Comparison of ENCODE assay signal across 1 cellular context in genomic region chr1:215566556-215567490, GRCh38.
TF ChIP-seq lines count a peak whose summit lies in the region.

Gene KCTD3 (plus strand): TSS chr1:215567304. CDS start chr1:215567686, 382 bp downstream.

TF ChIP-seq in HEK293, 187 proteins besides CTCF, POLR2A, EP300 and RAD21 (continued from another document and continues in another):
- TF ChIP-seq ZBTB20 (tag by site-specific recombination; IDR thresholded peaks at IDR 0.05) = peak; percentile 39; the same call in 1 of the 2 replicates
- peak; percentile 73 for TF ChIP-seq SP3 (tag by site-specific recombination; IDR thresholded peaks at IDR 0.05)
- TF ChIP-seq ZNF366 (tag by site-specific recombination; conservative IDR thresholded peaks at IDR 0.05) = peak; percentile 41
- no peak for TF ChIP-seq ZNF221 (tag by site-specific recombination; IDR thresholded peaks at IDR 0.05; ENCODE audit: borderline replicate concordance)
- TF ChIP-seq TRIM28 (IDR thresholded peaks at IDR 0.05; ENCODE audit: borderline replicate concordance, low read length) = no peak
- TF ChIP-seq ZNF521 (tag by site-specific recombination; IDR thresholded peaks at IDR 0.05) = no peak
- 0 out of 2 replicates have a peak, but pooled peaks have one; percentile 43 for TF ChIP-seq ZFP37 (tag by site-specific recombination; IDR thresholded peaks at IDR 0.05)
- TF ChIP-seq ZBTB11 (tag by site-specific recombination; conservative IDR thresholded peaks at IDR 0.05; ENCODE audit: low read depth) = peak; percentile 29; the same call in 1 of the 2 replicates
- TF ChIP-seq ZNF2 (tag by site-specific recombination; IDR thresholded peaks at IDR 0.05) = peak; percentile 42
- TF ChIP-seq PATZ1 (tag by site-specific recombination; IDR thresholded peaks at IDR 0.05) = peak; percentile 52
- peak; percentile 96 for TF ChIP-seq EGR2 (tag by site-specific recombination; IDR thresholded peaks at IDR 0.05; ENCODE audit: low read depth)
- TF ChIP-seq ZNF223 (tag by site-specific recombination; IDR thresholded peaks at IDR 0.05) = no peak
- 0 out of 2 replicates have a peak, but pooled peaks have one; percentile 26 for TF ChIP-seq KLF1 (tag by site-specific recombination; IDR thresholded peaks at IDR 0.05)
- no peak; the same call in 1 of the 2 replicates for TF ChIP-seq GFI1B (tag by site-specific recombination; IDR thresholded peaks at IDR 0.05)
- peak; percentile 79 for TF ChIP-seq ZNF341 (tag by site-specific recombination; IDR thresholded peaks at IDR 0.05; ENCODE audit: low read depth)
- peak; percentile 87 for TF ChIP-seq PRDM1 (tag by site-specific recombination; IDR thresholded peaks at IDR 0.05)
- peak; percentile 37; the same call in 1 of the 2 replicates for TF ChIP-seq SP2 (tag by site-specific recombination; IDR thresholded peaks at IDR 0.05)
- peak; percentile 71 for TF ChIP-seq ZNF600 (tag by site-specific recombination; IDR thresholded peaks at IDR 0.05)
- no peak for TF ChIP-seq GLIS2 (tag by site-specific recombination; IDR thresholded peaks at IDR 0.05)
- TF ChIP-seq SCRT2 (tag by site-specific recombination; IDR thresholded peaks at IDR 0.05) = no peak
- 0 out of 2 replicates have a peak, but pooled peaks have one; percentile 16 for TF ChIP-seq ZNF660 (tag by site-specific recombination; IDR thresholded peaks at IDR 0.05)
- TF ChIP-seq KLF16 (tag by site-specific recombination; IDR thresholded peaks at IDR 0.05) = peak; percentile 72; the same call in 1 of the 2 replicates
- TF ChIP-seq ZNF785 (tag by site-specific recombination; IDR thresholded peaks at IDR 0.05) = 0 out of 2 replicates have a peak, but pooled peaks have one; percentile 73
- TF ChIP-seq ZNF169 (tag by site-specific recombination; IDR thresholded peaks at IDR 0.05) = no peak
- TF ChIP-seq ZBTB6 (tag by site-specific recombination; IDR thresholded peaks at IDR 0.05) = no peak
- no peak for TF ChIP-seq ZNF830 (tag by site-specific recombination; IDR thresholded peaks at IDR 0.05; ENCODE audit: low read depth)
- no peak for TF ChIP-seq ZNF354C (tag by site-specific recombination; IDR thresholded peaks at IDR 0.05; ENCODE audit: borderline replicate concordance, low read depth)
- peak; percentile 69 for TF ChIP-seq ZEB2 (tag by site-specific recombination; IDR thresholded peaks at IDR 0.05)
- TF ChIP-seq MZF1 (tag by site-specific recombination; IDR thresholded peaks at IDR 0.05; ENCODE audit: borderline replicate concordance) = peak; percentile 79
- TF ChIP-seq ZSCAN30 (tag by site-specific recombination; IDR thresholded peaks at IDR 0.05) = peak; percentile 39
- no peak for TF ChIP-seq ZNF423 (tag by site-specific recombination; IDR thresholded peaks at IDR 0.05)
- TF ChIP-seq ZXDB (tag by site-specific recombination; IDR thresholded peaks at IDR 0.05) = peak; percentile 67
- peak; percentile 97 for TF ChIP-seq ZNF513 (tag by site-specific recombination; IDR thresholded peaks at IDR 0.05)
- no peak for TF ChIP-seq ZNF16 (tag by site-specific recombination; IDR thresholded peaks at IDR 0.05; ENCODE audit: low read depth)
- no peak for TF ChIP-seq ZNF23 (tag by site-specific recombination; IDR thresholded peaks at IDR 0.05; ENCODE audit: borderline replicate concordance)
- no peak for TF ChIP-seq ZNF302 (tag by site-specific recombination; IDR thresholded peaks at IDR 0.05; ENCODE audit: low read depth)
- TF ChIP-seq ZNF658 (tag by site-specific recombination; IDR thresholded peaks at IDR 0.05) = no peak
- TF ChIP-seq KLF9 (tag by site-specific recombination; IDR thresholded peaks at IDR 0.05; ENCODE audit: low read depth) = no peak
- TF ChIP-seq ZNF335 (tag by site-specific recombination; conservative IDR thresholded peaks at IDR 0.05) = peak; percentile 79
- TF ChIP-seq, protein P1, sequence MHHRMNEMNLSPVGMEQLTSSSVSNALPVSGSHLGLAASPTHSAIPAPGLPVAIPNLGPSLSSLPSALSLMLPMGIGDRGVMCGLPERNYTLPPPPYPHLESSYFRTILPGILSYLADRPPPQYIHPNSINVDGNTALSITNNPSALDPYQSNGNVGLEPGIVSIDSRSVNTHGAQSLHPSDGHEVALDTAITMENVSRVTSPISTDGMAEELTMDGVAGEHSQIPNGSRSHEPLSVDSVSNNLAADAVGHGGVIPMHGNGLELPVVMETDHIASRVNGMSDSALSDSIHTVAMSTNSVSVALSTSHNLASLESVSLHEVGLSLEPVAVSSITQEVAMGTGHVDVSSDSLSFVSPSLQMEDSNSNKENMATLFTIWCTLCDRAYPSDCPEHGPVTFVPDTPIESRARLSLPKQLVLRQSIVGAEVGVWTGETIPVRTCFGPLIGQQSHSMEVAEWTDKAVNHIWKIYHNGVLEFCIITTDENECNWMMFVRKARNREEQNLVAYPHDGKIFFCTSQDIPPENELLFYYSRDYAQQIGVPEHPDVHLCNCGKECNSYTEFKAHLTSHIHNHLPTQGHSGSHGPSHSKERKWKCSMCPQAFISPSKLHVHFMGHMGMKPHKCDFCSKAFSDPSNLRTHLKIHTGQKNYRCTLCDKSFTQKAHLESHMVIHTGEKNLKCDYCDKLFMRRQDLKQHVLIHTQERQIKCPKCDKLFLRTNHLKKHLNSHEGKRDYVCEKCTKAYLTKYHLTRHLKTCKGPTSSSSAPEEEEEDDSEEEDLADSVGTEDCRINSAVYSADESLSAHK (tag by site-specific recombination; IDR thresholded peaks at IDR 0.05) = no peak
- no peak for TF ChIP-seq ZNF426 (tag by site-specific recombination; IDR thresholded peaks at IDR 0.05)
- TF ChIP-seq, protein P2, sequence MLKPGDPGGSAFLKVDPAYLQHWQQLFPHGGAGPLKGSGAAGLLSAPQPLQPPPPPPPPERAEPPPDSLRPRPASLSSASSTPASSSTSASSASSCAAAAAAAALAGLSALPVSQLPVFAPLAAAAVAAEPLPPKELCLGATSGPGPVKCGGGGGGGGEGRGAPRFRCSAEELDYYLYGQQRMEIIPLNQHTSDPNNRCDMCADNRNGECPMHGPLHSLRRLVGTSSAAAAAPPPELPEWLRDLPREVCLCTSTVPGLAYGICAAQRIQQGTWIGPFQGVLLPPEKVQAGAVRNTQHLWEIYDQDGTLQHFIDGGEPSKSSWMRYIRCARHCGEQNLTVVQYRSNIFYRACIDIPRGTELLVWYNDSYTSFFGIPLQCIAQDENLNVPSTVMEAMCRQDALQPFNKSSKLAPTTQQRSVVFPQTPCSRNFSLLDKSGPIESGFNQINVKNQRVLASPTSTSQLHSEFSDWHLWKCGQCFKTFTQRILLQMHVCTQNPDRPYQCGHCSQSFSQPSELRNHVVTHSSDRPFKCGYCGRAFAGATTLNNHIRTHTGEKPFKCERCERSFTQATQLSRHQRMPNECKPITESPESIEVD (tag by site-specific recombination; IDR thresholded peaks at IDR 0.05) = peak; percentile 83
- TF ChIP-seq ZSCAN16 (tag by site-specific recombination; IDR thresholded peaks at IDR 0.05) = 0 out of 2 replicates have a peak, but pooled peaks have one; percentile 20
- peak; percentile 89 for TF ChIP-seq ZNF664 (tag by site-specific recombination; IDR thresholded peaks at IDR 0.05)
- TF ChIP-seq ZNF623 (tag by site-specific recombination; IDR thresholded peaks at IDR 0.05) = no peak
- TF ChIP-seq ZBTB26 (tag by site-specific recombination; optimal IDR thresholded peaks at IDR 0.05) = peak; percentile 41
- TF ChIP-seq ZNF391 (tag by site-specific recombination; IDR thresholded peaks at IDR 0.05; ENCODE audit: borderline replicate concordance, low read depth) = 0 out of 2 replicates have a peak, but pooled peaks have one; percentile 43
- TF ChIP-seq SP7 (tag by site-specific recombination; IDR thresholded peaks at IDR 0.05) = peak; percentile 51
- TF ChIP-seq, protein P3, sequence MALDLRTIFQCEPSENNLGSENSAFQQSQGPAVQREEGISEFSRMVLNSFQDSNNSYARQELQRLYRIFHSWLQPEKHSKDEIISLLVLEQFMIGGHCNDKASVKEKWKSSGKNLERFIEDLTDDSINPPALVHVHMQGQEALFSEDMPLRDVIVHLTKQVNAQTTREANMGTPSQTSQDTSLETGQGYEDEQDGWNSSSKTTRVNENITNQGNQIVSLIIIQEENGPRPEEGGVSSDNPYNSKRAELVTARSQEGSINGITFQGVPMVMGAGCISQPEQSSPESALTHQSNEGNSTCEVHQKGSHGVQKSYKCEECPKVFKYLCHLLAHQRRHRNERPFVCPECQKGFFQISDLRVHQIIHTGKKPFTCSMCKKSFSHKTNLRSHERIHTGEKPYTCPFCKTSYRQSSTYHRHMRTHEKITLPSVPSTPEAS (tag by site-specific recombination; IDR thresholded peaks at IDR 0.05) = no peak
- TF ChIP-seq, protein P4, sequence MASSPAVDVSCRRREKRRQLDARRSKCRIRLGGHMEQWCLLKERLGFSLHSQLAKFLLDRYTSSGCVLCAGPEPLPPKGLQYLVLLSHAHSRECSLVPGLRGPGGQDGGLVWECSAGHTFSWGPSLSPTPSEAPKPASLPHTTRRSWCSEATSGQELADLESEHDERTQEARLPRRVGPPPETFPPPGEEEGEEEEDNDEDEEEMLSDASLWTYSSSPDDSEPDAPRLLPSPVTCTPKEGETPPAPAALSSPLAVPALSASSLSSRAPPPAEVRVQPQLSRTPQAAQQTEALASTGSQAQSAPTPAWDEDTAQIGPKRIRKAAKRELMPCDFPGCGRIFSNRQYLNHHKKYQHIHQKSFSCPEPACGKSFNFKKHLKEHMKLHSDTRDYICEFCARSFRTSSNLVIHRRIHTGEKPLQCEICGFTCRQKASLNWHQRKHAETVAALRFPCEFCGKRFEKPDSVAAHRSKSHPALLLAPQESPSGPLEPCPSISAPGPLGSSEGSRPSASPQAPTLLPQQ (tag by site-specific recombination; IDR thresholded peaks at IDR 0.05) = peak; percentile 81
- TF ChIP-seq IKZF3 (tag by site-specific recombination; IDR thresholded peaks at IDR 0.05) = peak; percentile 95
